ENCODE assay signal across 12 cellular contexts in the genomic region with DNA sequence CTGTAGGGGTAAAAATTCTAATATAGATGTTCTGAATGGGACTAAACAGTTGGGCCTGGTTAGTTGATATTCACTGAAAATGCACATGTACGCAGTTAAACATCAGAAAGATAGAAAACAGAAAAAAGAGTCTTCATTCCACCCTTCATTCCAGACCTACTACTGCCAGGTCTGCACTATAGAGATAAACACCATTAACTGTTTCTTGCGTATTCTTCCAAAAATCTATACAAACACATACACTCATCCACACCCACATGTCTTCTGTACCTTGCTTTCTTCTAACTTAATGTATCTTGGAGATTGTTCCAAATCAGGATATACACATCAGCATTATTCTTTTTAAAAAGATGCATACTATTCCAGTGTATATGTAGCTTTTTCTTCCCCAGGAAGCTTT. TPM values are rescaled to one million over a fixed set of nuclear protein-coding genes. Genes with fewer than 3 reads are reported as not detected.
"Had no signal": no experiment of that assay in that cellular context is flagged by ENCODE, and none has a peak within 500 bp of the region (broad histone marks: within the 10 kb centered on the region; RNA-seq: fewer than 3 reads in every experiment).

No MANE protein-coding gene starts in this region.

- ATAC-seq: GM23338, HCT116 had no signal

- H3K9me3 ChIP-seq: HAP-1 had no signal

- H3K36me3 ChIP-seq: HAP-1 had no signal

- H3K4me3 ChIP-seq: GM23248, GM23338, HAP-1 had no signal

- H3K9ac ChIP-seq: GM23248 had no signal

- H3K27ac ChIP-seq: GM23248 had no signal

- DNase-seq: GM23248, GOT3, H7, H9, HCEC 1CT, HFFc6 had no signal

- H3K4me1 ChIP-seq: HAP-1 had no signal

- H3K4me2 ChIP-seq: GM23338 had no signal

- FAIRE-seq: H1, H54 had no signal

- H2AFZ ChIP-seq: GM23248, GM23338 had no signal

RNA-seq across cellular contexts. Expression of gene CLEC2L, which starts 13.9 kb away (rescaled TPM):
- total RNA-seq: GM23248, GM23338, H7, HFFc6 had no signal
- polyA plus RNA-seq: GM23248, GM23338 had no signal

RNA-seq across cellular contexts. Expression of gene KLRG2, which starts 26.1 kb away (rescaled TPM):
- total RNA-seq: H4, HFFc6 had no signal
- polyA plus RNA-seq: GM23248 had no signal
